Comparison of ENCODE assay signal across 23 cellular contexts in genomic region chr5:67510204-67510603, GRCh38.
DNase-seq lines count a peak whose midpoint lies in the region; ATAC-seq, FAIRE-seq and TF ChIP-seq lines count a peak whose summit lies in the region.
"Had no signal": no experiment of that assay in that cellular context is flagged by ENCODE, and none has a peak within 500 bp of the region (broad histone marks: within the 10 kb centered on the region; RNA-seq: fewer than 3 reads in every experiment).

No MANE protein-coding gene starts in this region.

- H3K27me3 ChIP-seq in bronchial epithelial cell (ENCODE audit: control insufficient read depth, insufficient read depth, low read length) (no peaks in the 10 kb centered on the region), BE2C (no peaks in the 10 kb centered on the region)
- H3K27me3 ChIP-seq: BLaER1 had no signal

- H3K4me1 ChIP-seq in BE2C: peaks cover 7% of the 10 kb centered on the region; the same call in 1 of the 2 replicates

- no peaks in the 10 kb centered on the region for H3K9me3 ChIP-seq in BE2C
- H3K9me3 ChIP-seq: BLaER1 had no signal

- no peak overlapping the region for H3K27ac Mint-ChIP-seq in activated CD8-positive, alpha-beta memory T cell treated with anti-CD3 and anti-CD28 coated beads, Interleukin-2, amount 10 ng/mL, durations not matched to agents 7 days and 5 days
- H3K27ac Mint-ChIP-seq in natural killer cell treated with Interleukin-12 subunit alpha and Interleukin-12 subunit beta and Interleukin-15 and Interleukin-18, amount 100 ng/mL, for 72 hours: peak overlapping the region; percentile 67 to 68
- H3K27ac Mint-ChIP-seq: CD8-positive, alpha-beta T cell; HFFc6 had no signal

- H3K4me3 ChIP-seq in bronchial epithelial cell (ENCODE audit: low read depth, low read length) (no peak overlapping the region), BE2C (ENCODE audit: low read depth, low read length) (no peak overlapping the region)
- H3K4me3 ChIP-seq: BLaER1 had no signal

- peaks cover 13% of the 10 kb centered on the region for H3K36me3 Mint-ChIP-seq in activated CD8-positive, alpha-beta memory T cell treated with anti-CD3 and anti-CD28 coated beads, Interleukin-2, amount 10 ng/mL, durations not matched to agents 7 days and 5 days
- H3K36me3 Mint-ChIP-seq in natural killer cell treated with Interleukin-12 subunit alpha and Interleukin-12 subunit beta and Interleukin-15 and Interleukin-18, amount 100 ng/mL, for 72 hours: peaks cover 6% of the 10 kb centered on the region
- H3K36me3 Mint-ChIP-seq: CD8-positive, alpha-beta T cell had no signal

- H3K9me3 Mint-ChIP-seq in activated CD8-positive, alpha-beta memory T cell treated with anti-CD3 and anti-CD28 coated beads, Interleukin-2, amount 10 ng/mL, durations not matched to agents 7 days and 5 days (ENCODE audit: low read depth): peaks cover 2% of the 10 kb centered on the region
- peaks cover 8% of the 10 kb centered on the region for H3K9me3 Mint-ChIP-seq in natural killer cell treated with Interleukin-12 subunit alpha and Interleukin-12 subunit beta and Interleukin-15 and Interleukin-18, amount 100 ng/mL, for 72 hours

- H3K36me3 ChIP-seq in bronchial epithelial cell (ENCODE audit: control insufficient read depth, insufficient read depth, low read length): no peaks in the 10 kb centered on the region
- H3K36me3 ChIP-seq in BE2C: no peaks in the 10 kb centered on the region
- H3K36me3 ChIP-seq: BLaER1 had no signal

- CTCF ChIA-PET in activated CD8-positive, alpha-beta memory T cell treated with anti-CD3 and anti-CD28 coated beads, Interleukin-2, amount 10 ng/mL, durations not matched to agents 7 days and 5 days (lab: Charles Lee): no interaction called here

- no peak for FAIRE-seq in bronchial epithelial cell (lab: Jason Lieb, UNC)
- FAIRE-seq: D721Med, GM12892 had no signal

- TF ChIP-seq CTCF in bronchial epithelial cell (IDR thresholded peaks at IDR 0.05; ENCODE audit: insufficient read depth, low read length, severe bottlenecking) (no peak), BE2C (IDR thresholded peaks at IDR 0.05; ENCODE audit: low read depth, low read length) (no peak)

- peak; percentile 25 for ATAC-seq in activated CD8-positive, alpha-beta memory T cell treated with anti-CD3 and anti-CD28 coated beads, Interleukin-2, amount 10 ng/mL, durations not matched to agents 7 days and 5 days
- peak in 1 of 2 donors; percentile 57 for ATAC-seq in natural killer cell treated with Interleukin-12 subunit alpha and Interleukin-12 subunit beta and Interleukin-15 and Interleukin-18, amount 100 ng/mL, for 72 hours
- no peak for ATAC-seq in SK-N-SH treated with all-trans-retinoic acid at 6 μM for 48 hours
- ATAC-seq: CD8-positive, alpha-beta T cell; Panc1 had no signal

- peaks cover 33% of the 10 kb centered on the region for H3K4me1 Mint-ChIP-seq in activated CD8-positive, alpha-beta memory T cell treated with anti-CD3 and anti-CD28 coated beads, Interleukin-2, amount 10 ng/mL, durations not matched to agents 7 days and 5 days
- H3K4me1 Mint-ChIP-seq in natural killer cell treated with Interleukin-12 subunit alpha and Interleukin-12 subunit beta and Interleukin-15 and Interleukin-18, amount 100 ng/mL, for 72 hours (ENCODE audit: low read depth in 2 of 2): peaks cover 27 to 32% of the 10 kb centered on the region in 2 donors

- no peak overlapping the region for H3K4me3 Mint-ChIP-seq in activated CD8-positive, alpha-beta memory T cell treated with anti-CD3 and anti-CD28 coated beads, Interleukin-2, amount 10 ng/mL, durations not matched to agents 7 days and 5 days
- H3K4me3 Mint-ChIP-seq in natural killer cell treated with Interleukin-12 subunit alpha and Interleukin-12 subunit beta and Interleukin-15 and Interleukin-18, amount 100 ng/mL, for 72 hours: peak overlapping the region; percentile 26
- H3K4me3 Mint-ChIP-seq: CD8-positive, alpha-beta T cell; HFFc6 had no signal

- DNase-seq in activated CD8-positive, alpha-beta memory T cell treated with anti-CD3 and anti-CD28 coated beads, Interleukin-2, amount 10 ng/mL, durations not matched to agents 7 days and 5 days: no peak
- DNase-seq in activated CD8-positive, alpha-beta memory T cell treated with anti-CD3 and anti-CD28 coated beads, Interleukin-2, amount 50 U/mL, for 48 hours: no peak
- DNase-seq in HS-5 (ENCODE audit: low read depth) (peak; percentile 1), bronchial epithelial cell (ENCODE audit: low read depth) (peak; percentile 71), HPDE6-E6E7 (ENCODE audit: extremely low spot score) (no peak), BE2C (no peak)
- no peak for DNase-seq in natural killer cell treated with Interleukin-12 subunit alpha and Interleukin-12 subunit beta and Interleukin-15 and Interleukin-18, amount 100 ng/mL, for 72 hours (ENCODE audit: low spot score)
- DNase-seq: 8988T; CD8-positive, alpha-beta T cell; GF-D8; HFFc6; NCI-H1048; NCI-H1436 treated with DMSO at 0.1 percent for 48 hours; NCI-H2029 treated with DMSO at 0.1 percent for 48 hours; NCI-H2171 treated with DMSO at 0.1 percent for 48 hours; NCI-H446 treated with DMSO at 0.1 percent for 48 hours; NCI-H748 treated with DMSO at 0.1 percent for 48 hours; SHP77 treated with DMSO at 0.1 percent for 48 hours had no signal

- H3K27me3 Mint-ChIP-seq in activated CD8-positive, alpha-beta memory T cell treated with anti-CD3 and anti-CD28 coated beads, Interleukin-2, amount 10 ng/mL, durations not matched to agents 7 days and 5 days: peaks cover 9% of the 10 kb centered on the region
- H3K27me3 Mint-ChIP-seq in natural killer cell treated with Interleukin-12 subunit alpha and Interleukin-12 subunit beta and Interleukin-15 and Interleukin-18, amount 100 ng/mL, for 72 hours: no peaks in the 10 kb centered on the region

TF ChIP-seq in SK-N-SH treated with all-trans-retinoic acid at 6 μM for 48 hours, 23 proteins besides CTCF, POLR2A, EP300 and RAD21:
- TF ChIP-seq ZNF565 (CRISPR knock-in tag; conservative IDR thresholded peaks at IDR 0.05; ENCODE audit: low read depth): no peak

Comparison
In these comparisons a context has a peak if more than half of its experiments do, and no peak if none do; other contexts are left out.
1. DNase-seq: peak in HS-5 (single experiment) and bronchial epithelial cell (single experiment); none in activated CD8-positive, alpha-beta memory T cell treated with anti-CD3 and anti-CD28 coated beads, Interleukin-2, amount 10 ng/mL, durations not matched to agents 7 days and 5 days (single experiment), activated CD8-positive, alpha-beta memory T cell treated with anti-CD3 and anti-CD28 coated beads, Interleukin-2, amount 50 U/mL, for 48 hours (single experiment), natural killer cell treated with Interleukin-12 subunit alpha and Interleukin-12 subunit beta and Interleukin-15 and Interleukin-18, amount 100 ng/mL, for 72 hours (single experiment), HPDE6-E6E7 (single experiment) and BE2C (single experiment).